In genomic region chr16:35305476-35305875, GRCh38 we compare ENCODE assay signal across 17 cellular contexts.
"Had no signal": no experiment of that assay in that cellular context is flagged by ENCODE, and none has a peak within 500 bp of the region (broad histone marks: within the 10 kb centered on the region; RNA-seq: fewer than 3 reads in every experiment).

No MANE protein-coding gene starts in this region.

- ATAC-seq: activated CD8-positive, alpha-beta memory T cell treated with anti-CD3 and anti-CD28 coated beads, Interleukin-2, amount 10 ng/mL, durations not matched to agents 7 days and 5 days; heart left ventricle; pancreas had no signal

- FAIRE-seq: pancreas had no signal

- H3K36me3 ChIP-seq: ascending aorta, heart left ventricle, neural progenitor cell, pancreas, sigmoid colon, stomach, thoracic aorta had no signal

- H3K4me2 ChIP-seq: neural progenitor cell had no signal

- H3K9me3 ChIP-seq: ascending aorta, heart left ventricle, pancreas, sigmoid colon, thoracic aorta had no signal

- H2AFZ ChIP-seq: neural progenitor cell had no signal

- H3K9ac ChIP-seq: neural progenitor cell had no signal

- DNase-seq: activated CD4-positive, alpha-beta T cell treated with anti-CD3 and anti-CD28 coated beads, Interleukin-2, amount 50 U/mL, for 48 hours; activated CD8-positive, alpha-beta memory T cell treated with anti-CD3 and anti-CD28 coated beads, Interleukin-2, amount 10 ng/mL, durations not matched to agents 7 days and 5 days; activated naive CD4-positive, alpha-beta T cell treated with anti-CD3 and anti-CD28 coated beads, Interleukin-2, amount 10 ng/mL, durations not matched to agents 7 days and 5 days; activated T-cell treated with anti-CD3 and anti-CD28 coated beads, Interleukin-2, amount 50 U/mL, for 1 hour; foreskin melanocyte; heart left ventricle; immature natural killer cell; naive B cell; pancreas; sigmoid colon; stimulated activated CD4-positive, alpha-beta T cell treated with anti-CD3 and anti-CD28 coated beads, Interleukin-12 subunit alpha, Interleukin-12 subunit beta, amount 100 ng/mL, for 4 hours; stimulated activated CD4-positive, alpha-beta T cell treated with anti-CD3 and anti-CD28 coated beads, Interleukin-2, amount 100 ng/mL, for 24 hours; stomach had no signal

- H3K4me3 ChIP-seq: ascending aorta, heart left ventricle, neural progenitor cell, pancreas, sigmoid colon, stomach, thoracic aorta had no signal

- H3K27me3 ChIP-seq: ascending aorta, heart left ventricle, neural progenitor cell, pancreas, sigmoid colon, stomach had no signal

- H3K4me1 ChIP-seq: ascending aorta, heart left ventricle, neural progenitor cell, pancreas, sigmoid colon, stomach had no signal

- H3K27ac ChIP-seq: ascending aorta, heart left ventricle, neural progenitor cell, pancreas, sigmoid colon, stomach, thoracic aorta, VCaP had no signal
